In genomic region chr15:34583399-34584320, GRCh38 we compare ENCODE assay signal across 1 cellular context.
TF ChIP-seq lines count a peak whose summit lies in the region.

A gene with protein sequence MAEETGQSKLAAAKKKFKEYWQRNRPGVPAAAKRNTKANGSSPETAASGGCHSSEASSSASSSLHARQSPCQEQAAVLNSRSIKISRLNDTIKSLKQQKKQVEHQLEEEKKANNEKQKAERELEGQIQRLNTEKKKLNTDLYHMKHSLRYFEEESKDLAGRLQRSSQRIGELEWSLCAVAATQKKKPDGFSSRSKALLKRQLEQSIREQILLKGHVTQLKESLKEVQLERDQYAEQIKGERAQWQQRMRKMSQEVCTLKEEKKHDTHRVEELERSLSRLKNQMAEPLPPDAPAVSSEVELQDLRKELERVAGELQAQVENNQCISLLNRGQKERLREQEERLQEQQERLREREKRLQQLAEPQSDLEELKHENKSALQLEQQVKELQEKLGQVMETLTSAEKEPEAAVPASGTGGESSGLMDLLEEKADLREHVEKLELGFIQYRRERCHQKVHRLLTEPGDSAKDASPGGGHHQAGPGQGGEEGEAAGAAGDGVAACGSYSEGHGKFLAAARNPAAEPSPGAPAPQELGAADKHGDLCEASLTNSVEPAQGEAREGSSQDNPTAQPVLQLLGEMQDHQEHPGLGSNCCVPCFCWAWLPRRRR (minus strand): TSS chr15:34583651. CDS start chr15:34535912, 47,739 bp downstream.

TF ChIP-seq in HepG2, 621 proteins besides CTCF, POLR2A, EP300 and RAD21 (continued from another document and continues in another):
- TF ChIP-seq REST (IDR thresholded peaks at IDR 0.05; ENCODE audit: borderline replicate concordance in 1 of 2, low read depth in 1 of 2, low read length in 2 of 2) (no peak), THAP8 (CRISPR knock-in tag; IDR thresholded peaks at IDR 0.05; ENCODE audit: borderline replicate concordance) (no peak), ZNF317 (CRISPR knock-in tag; IDR thresholded peaks at IDR 0.05) (no peak), ZNF460 (CRISPR knock-in tag; IDR thresholded peaks at IDR 0.05; ENCODE audit: borderline replicate concordance) (no peak), YEATS4 (CRISPR knock-in tag; IDR thresholded peaks at IDR 0.05; ENCODE audit: borderline replicate concordance) (peak; percentile 44; the same call in 1 of the 2 replicates), ZMAT3 (CRISPR knock-in tag; conservative IDR thresholded peaks at IDR 0.05) (no peak), ZNF672 (CRISPR knock-in tag; IDR thresholded peaks at IDR 0.05) (no peak), ZNF567 (CRISPR knock-in tag; IDR thresholded peaks at IDR 0.05; ENCODE audit: borderline replicate concordance) (0 out of 2 replicates have a peak, but pooled peaks have one; percentile 40), ZNF383 (CRISPR knock-in tag; IDR thresholded peaks at IDR 0.05; ENCODE audit: borderline replicate concordance) (no peak), SALL2 (CRISPR knock-in tag; IDR thresholded peaks at IDR 0.05) (peak; percentile 39; the same call in 1 of the 2 replicates), ZNF83 (CRISPR knock-in tag; IDR thresholded peaks at IDR 0.05; ENCODE audit: borderline replicate concordance) (no peak), RXRA (CRISPR knock-in tag; IDR thresholded peaks at IDR 0.05) (0 out of 2 replicates have a peak, but pooled peaks have one; percentile 33), SNRNP70 (IDR thresholded peaks at IDR 0.05; ENCODE audit: low read depth, low read length) (no peak), ZBTB49 (CRISPR knock-in tag; IDR thresholded peaks at IDR 0.05; ENCODE audit: borderline replicate concordance) (no peak), ZBTB7B (CRISPR knock-in tag; IDR thresholded peaks at IDR 0.05) (no peak; the same call in 1 of the 2 replicates), MXD4 (CRISPR knock-in tag; IDR thresholded peaks at IDR 0.05) (no peak; the same call in 1 of the 2 replicates), THRA (CRISPR knock-in tag; IDR thresholded peaks at IDR 0.05; ENCODE audit: borderline replicate concordance) (no peak), ZNF124 (CRISPR knock-in tag; IDR thresholded peaks at IDR 0.05) (no peak), ZNF615 (CRISPR knock-in tag; IDR thresholded peaks at IDR 0.05; ENCODE audit: borderline replicate concordance) (no peak), POGZ (CRISPR knock-in tag; IDR thresholded peaks at IDR 0.05) (peak; percentile 51), RBM22 (optimal IDR thresholded peaks at IDR 0.05; ENCODE audit: low read length) (no peak), ZNF878 (CRISPR knock-in tag; IDR thresholded peaks at IDR 0.05) (no peak), STAG1 (CRISPR knock-in tag; IDR thresholded peaks at IDR 0.05) (no peak), KLF16 (CRISPR knock-in tag; IDR thresholded peaks at IDR 0.05) (peak in 1 of 2 experiments; percentile 49; a peak in 2 of 4 replicates), TCF7L2 (IDR thresholded peaks at IDR 0.05; ENCODE audit: low read depth, low read length) (no peak), ZBTB43 (CRISPR knock-in tag; conservative IDR thresholded peaks at IDR 0.05) (peak; percentile 17; the same call in 1 of the 2 replicates), ZNF10 (CRISPR knock-in tag; IDR thresholded peaks at IDR 0.05; ENCODE audit: borderline replicate concordance, low read depth) (no peak), ZNF138 (CRISPR knock-in tag; IDR thresholded peaks at IDR 0.05; ENCODE audit: low read depth) (peak; percentile 24; the same call in 1 of the 2 replicates), NR3C1 (CRISPR knock-in tag; IDR thresholded peaks at IDR 0.05) (no peak), PAWR (CRISPR knock-in tag; IDR thresholded peaks at IDR 0.05; ENCODE audit: borderline replicate concordance) (no peak), HOXA9 (CRISPR knock-in tag; IDR thresholded peaks at IDR 0.05; ENCODE audit: borderline replicate concordance) (no peak), TEAD2 (CRISPR knock-in tag; IDR thresholded peaks at IDR 0.05) (no peak), HNRNPL (IDR thresholded peaks at IDR 0.05; ENCODE audit: low read depth, low read length) (no peak), SMAD3 (CRISPR knock-in tag; IDR thresholded peaks at IDR 0.05) (0 out of 2 replicates have a peak, but pooled peaks have one; percentile 16), SATB2 (CRISPR knock-in tag; IDR thresholded peaks at IDR 0.05) (no peak), KLF15 (CRISPR knock-in tag; IDR thresholded peaks at IDR 0.05; ENCODE audit: borderline replicate concordance) (peak; percentile 83; the same call in 1 of the 2 replicates), TOPORS (CRISPR knock-in tag; IDR thresholded peaks at IDR 0.05) (no peak), ZNF772 (CRISPR knock-in tag; IDR thresholded peaks at IDR 0.05) (peak; percentile 37; the same call in 1 of the 2 replicates), KMT2B (CRISPR knock-in tag; IDR thresholded peaks at IDR 0.05) (0 out of 2 replicates have a peak, but pooled peaks have one; percentile 24), SIX1 (CRISPR knock-in tag; IDR thresholded peaks at IDR 0.05; ENCODE audit: borderline replicate concordance) (no peak)
- TF ChIP-seq, protein P1, sequence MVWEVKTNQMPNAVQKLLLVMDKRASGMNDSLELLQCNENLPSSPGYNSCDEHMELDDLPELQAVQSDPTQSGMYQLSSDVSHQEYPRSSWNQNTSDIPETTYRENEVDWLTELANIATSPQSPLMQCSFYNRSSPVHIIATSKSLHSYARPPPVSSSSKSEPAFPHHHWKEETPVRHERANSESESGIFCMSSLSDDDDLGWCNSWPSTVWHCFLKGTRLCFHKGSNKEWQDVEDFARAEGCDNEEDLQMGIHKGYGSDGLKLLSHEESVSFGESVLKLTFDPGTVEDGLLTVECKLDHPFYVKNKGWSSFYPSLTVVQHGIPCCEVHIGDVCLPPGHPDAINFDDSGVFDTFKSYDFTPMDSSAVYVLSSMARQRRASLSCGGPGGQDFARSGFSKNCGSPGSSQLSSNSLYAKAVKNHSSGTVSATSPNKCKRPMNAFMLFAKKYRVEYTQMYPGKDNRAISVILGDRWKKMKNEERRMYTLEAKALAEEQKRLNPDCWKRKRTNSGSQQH (CRISPR knock-in tag; IDR thresholded peaks at IDR 0.05; ENCODE audit: low read depth): no peak
- TF ChIP-seq, protein P2, sequence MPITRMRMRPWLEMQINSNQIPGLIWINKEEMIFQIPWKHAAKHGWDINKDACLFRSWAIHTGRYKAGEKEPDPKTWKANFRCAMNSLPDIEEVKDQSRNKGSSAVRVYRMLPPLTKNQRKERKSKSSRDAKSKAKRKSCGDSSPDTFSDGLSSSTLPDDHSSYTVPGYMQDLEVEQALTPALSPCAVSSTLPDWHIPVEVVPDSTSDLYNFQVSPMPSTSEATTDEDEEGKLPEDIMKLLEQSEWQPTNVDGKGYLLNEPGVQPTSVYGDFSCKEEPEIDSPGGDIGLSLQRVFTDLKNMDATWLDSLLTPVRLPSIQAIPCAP (CRISPR knock-in tag; IDR thresholded peaks at IDR 0.05; ENCODE audit: low read depth): no peak
- TF ChIP-seq, protein P3, sequence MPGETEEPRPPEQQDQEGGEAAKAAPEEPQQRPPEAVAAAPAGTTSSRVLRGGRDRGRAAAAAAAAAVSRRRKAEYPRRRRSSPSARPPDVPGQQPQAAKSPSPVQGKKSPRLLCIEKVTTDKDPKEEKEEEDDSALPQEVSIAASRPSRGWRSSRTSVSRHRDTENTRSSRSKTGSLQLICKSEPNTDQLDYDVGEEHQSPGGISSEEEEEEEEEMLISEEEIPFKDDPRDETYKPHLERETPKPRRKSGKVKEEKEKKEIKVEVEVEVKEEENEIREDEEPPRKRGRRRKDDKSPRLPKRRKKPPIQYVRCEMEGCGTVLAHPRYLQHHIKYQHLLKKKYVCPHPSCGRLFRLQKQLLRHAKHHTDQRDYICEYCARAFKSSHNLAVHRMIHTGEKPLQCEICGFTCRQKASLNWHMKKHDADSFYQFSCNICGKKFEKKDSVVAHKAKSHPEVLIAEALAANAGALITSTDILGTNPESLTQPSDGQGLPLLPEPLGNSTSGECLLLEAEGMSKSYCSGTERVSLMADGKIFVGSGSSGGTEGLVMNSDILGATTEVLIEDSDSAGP (CRISPR knock-in tag; IDR thresholded peaks at IDR 0.05; ENCODE audit: borderline replicate concordance): peak; percentile 69; the same call in 1 of the 2 replicates
- TF ChIP-seq, protein P4, sequence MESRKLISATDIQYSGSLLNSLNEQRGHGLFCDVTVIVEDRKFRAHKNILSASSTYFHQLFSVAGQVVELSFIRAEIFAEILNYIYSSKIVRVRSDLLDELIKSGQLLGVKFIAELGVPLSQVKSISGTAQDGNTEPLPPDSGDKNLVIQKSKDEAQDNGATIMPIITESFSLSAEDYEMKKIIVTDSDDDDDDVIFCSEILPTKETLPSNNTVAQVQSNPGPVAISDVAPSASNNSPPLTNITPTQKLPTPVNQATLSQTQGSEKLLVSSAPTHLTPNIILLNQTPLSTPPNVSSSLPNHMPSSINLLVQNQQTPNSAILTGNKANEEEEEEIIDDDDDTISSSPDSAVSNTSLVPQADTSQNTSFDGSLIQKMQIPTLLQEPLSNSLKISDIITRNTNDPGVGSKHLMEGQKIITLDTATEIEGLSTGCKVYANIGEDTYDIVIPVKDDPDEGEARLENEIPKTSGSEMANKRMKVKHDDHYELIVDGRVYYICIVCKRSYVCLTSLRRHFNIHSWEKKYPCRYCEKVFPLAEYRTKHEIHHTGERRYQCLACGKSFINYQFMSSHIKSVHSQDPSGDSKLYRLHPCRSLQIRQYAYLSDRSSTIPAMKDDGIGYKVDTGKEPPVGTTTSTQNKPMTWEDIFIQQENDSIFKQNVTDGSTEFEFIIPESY (CRISPR knock-in tag; IDR thresholded peaks at IDR 0.05): no peak
- TF ChIP-seq, protein P5, sequence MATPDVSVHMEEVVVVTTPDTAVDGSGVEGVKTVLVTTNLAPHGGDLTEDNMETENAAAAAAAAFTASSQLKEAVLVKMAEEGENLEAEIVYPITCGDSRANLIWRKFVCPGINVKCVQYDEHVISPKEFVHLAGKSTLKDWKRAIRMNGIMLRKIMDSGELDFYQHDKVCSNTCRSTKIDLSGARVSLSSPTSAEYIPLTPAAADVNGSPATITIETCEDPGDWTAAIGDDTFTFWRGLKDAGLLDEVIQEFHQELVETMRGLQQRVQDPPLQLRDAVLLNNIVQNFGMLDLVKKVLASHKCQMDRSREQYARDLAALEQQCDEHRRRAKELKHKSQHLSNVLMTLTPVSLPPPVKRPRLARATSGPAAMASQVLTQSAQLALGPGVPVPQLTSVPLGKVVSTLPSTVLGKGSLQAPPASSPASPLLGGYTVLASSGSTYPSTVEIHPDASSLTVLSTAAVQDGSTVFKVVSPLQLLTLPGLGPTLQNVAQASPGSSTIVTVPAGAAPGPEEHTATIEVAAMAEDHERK (CRISPR knock-in tag; IDR thresholded peaks at IDR 0.05; ENCODE audit: low read depth): no peak
